8 cellular contexts compared by ENCODE assay signal in genomic region chr1:19113362-19114092, GRCh38.
DNase-seq lines count a peak whose midpoint lies in the region; ATAC-seq, FAIRE-seq and TF ChIP-seq lines count a peak whose summit lies in the region.

No MANE protein-coding gene starts in this region.

- intact Hi-C loops in K562 (cut with micrococcal nuclease): loop anchor here (5.0 to 10.0 kb wide), 2 partner anchors 131 to 206 kb away; no protein-coding TSS in a partner anchor
- intact Hi-C loops in lower lobe of right lung (cut with DNase I): no loop called here

- H3K36me3 ChIP-seq in BJ (ENCODE audit: control insufficient read depth, insufficient read depth, low read length) (peaks cover 57% of the 10 kb centered on the region), K562 (ENCODE audit: control insufficient read depth, insufficient read depth, low read length) (peaks cover 99% of the 10 kb centered on the region), lower lobe of right lung (peaks cover 100% of the 10 kb centered on the region)

- H3K9me3 ChIP-seq in K562 (replicated peaks; ENCODE audit: control insufficient read depth, insufficient read depth, low read depth, low read length) (no peaks in the 10 kb centered on the region), lower lobe of right lung (no peaks in the 10 kb centered on the region)

- peaks cover 7% of the 10 kb centered on the region for H4K20me1 ChIP-seq in K562 (replicated peaks; ENCODE audit: control insufficient read depth, insufficient read depth, low read length)

- in situ Hi-C loops in K562 (cut with MboI): no loop called here

- CTCF ChIA-PET in BJ (lab: Yijun Ruan, JAX) (interaction anchor here (0.7 to 3.5 kb wide), 14 partner anchors 9 to 239 kb away, joined by 3 to 27 read pairs (median 5); no protein-coding TSS in a partner anchor), K562 (lab: Yijun Ruan, JAX; ENCODE audit: low intra/inter-chr PET ratio) (no interaction called here)

- no peaks in the 10 kb centered on the region for H3K79me2 ChIP-seq in K562 (ENCODE audit: control insufficient read depth, insufficient read depth, low read length)

- H3K4me1 ChIP-seq in K562 (replicated peaks in 1 of 2; ENCODE audit: control insufficient read depth in 2 of 2, insufficient read depth in 2 of 2, low read length in 2 of 2): peaks cover 7 to 17% of the 10 kb centered on the region in 2 experiments; a peak in 3 of 5 replicates
- H3K4me1 ChIP-seq in lower lobe of right lung: no peaks in the 10 kb centered on the region

- no peak overlapping the region for H2AFZ ChIP-seq in K562 (ENCODE audit: low read depth, low read length)

- peak; percentile 64; the same call in 1 of the 2 replicates for TF ChIP-seq EP300 in K562 (IDR thresholded peaks at IDR 0.05; ENCODE audit: low read length)

- H3K27me3 ChIP-seq in BJ (ENCODE audit: control insufficient read depth, insufficient read depth, low read length): no peaks in the 10 kb centered on the region
- H3K27me3 ChIP-seq in K562 (ENCODE audit: control insufficient read depth in 2 of 2, insufficient read depth in 2 of 2, low read length in 2 of 2): no peaks in the 10 kb centered on the region
- no peaks in the 10 kb centered on the region for H3K27me3 ChIP-seq in lower lobe of right lung (ENCODE audit: low read depth)

- ATAC-seq in K562: peak; percentile 86
- no peak for ATAC-seq in lower lobe of right lung
- ATAC-seq in HG02852 (IDR thresholded peaks at IDR 0.05; ENCODE audit: unreplicated experiment): no peak

- FAIRE-seq in K562 (lab: Jason Lieb, UNC): peak; percentile 76

- H3K4me3 ChIP-seq in BJ (ENCODE audit: low read depth, low read length) (no peak overlapping the region), K562 (no peak overlapping the region), lower lobe of right lung (no peak overlapping the region)

- no peak overlapping the region for H3K9ac ChIP-seq in K562 (ENCODE audit: insufficient read depth in 1 of 2, low read depth in 2 of 2, low read length in 2 of 2)

- TF ChIP-seq RAD21 in K562 (CRISPR knock-in tag; conservative IDR thresholded peaks at IDR 0.05 in 1 of 2, IDR thresholded peaks at IDR 0.05 in 1 of 2): peak; percentile 57 to 68

- TF ChIP-seq CTCF in BJ (IDR thresholded peaks at IDR 0.05; ENCODE audit: insufficient read depth, low read depth, low read length) (peak; percentile 57), K562 (IDR thresholded peaks at IDR 0.05 in 2 of 3, conservative IDR thresholded peaks at IDR 0.05 in 1 of 3; ENCODE audit: insufficient read depth in 2 of 3, low read depth in 1 of 3, low read length in 3 of 3) (peak; percentile 66 to 77 (median 74)), lower lobe of right lung (IDR thresholded peaks at IDR 0.05) (peak; percentile 37)

- peak overlapping the region; percentile 20; the same call in 1 of the 2 replicates for H3K4me2 ChIP-seq in K562 (ENCODE audit: insufficient read depth, low read length)

- H3K9me1 ChIP-seq in K562 (ENCODE audit: control insufficient read depth, insufficient read depth, low read length): peaks cover 8% of the 10 kb centered on the region

- DNase-seq in BJ (ENCODE audit: low read depth) (no peak), GM19238 (ENCODE audit: insufficient read length, low spot score) (peak; percentile 24), RPMI7951 (ENCODE audit: low read depth) (peak; percentile 28), K562 (ENCODE audit: extremely low read depth in 1 of 4, low spot score in 3 of 4) (peak; percentile 73 to 82 (median 76)), lower lobe of right lung (no peak), globus pallidus (ENCODE audit: low spot score) (no peak)
- DNase-seq in effector CD4-positive, alpha-beta T cell: no peak

- POLR2A ChIA-PET in BJ (lab: Charles Lee): no interaction called here
- POLR2A ChIA-PET in K562 (lab: Yijun Ruan, JAX): interaction anchor here (0.5 to 3.8 kb wide), 12 partner anchors 9 to 203 kb away, joined by 3 to 26 read pairs (median 4); no protein-coding TSS in a partner anchor

- 44% methylated on average over 8 of the region's 8 CpGs for WGBS in K562 (ENCODE audit: insufficient coverage, low coverage, missing lambda C conversion rate)

- BruUV-seq in K562 (replicated peaks; lab: Mats Ljungman, UMichigan): no TSS peak

- no peak for TF ChIP-seq POLR2A in K562 (conservative IDR thresholded peaks at IDR 0.05)

- H3K27ac ChIP-seq in K562 (ENCODE audit: extremely low read depth, low read depth, low read length) (no peak overlapping the region), lower lobe of right lung (no peak overlapping the region)

TF ChIP-seq in K562, 482 proteins besides CTCF, POLR2A, EP300 and RAD21 (continues in another document):
- no peak for TF ChIP-seq RFX1 (IDR thresholded peaks at IDR 0.05)
- TF ChIP-seq, protein P1, sequence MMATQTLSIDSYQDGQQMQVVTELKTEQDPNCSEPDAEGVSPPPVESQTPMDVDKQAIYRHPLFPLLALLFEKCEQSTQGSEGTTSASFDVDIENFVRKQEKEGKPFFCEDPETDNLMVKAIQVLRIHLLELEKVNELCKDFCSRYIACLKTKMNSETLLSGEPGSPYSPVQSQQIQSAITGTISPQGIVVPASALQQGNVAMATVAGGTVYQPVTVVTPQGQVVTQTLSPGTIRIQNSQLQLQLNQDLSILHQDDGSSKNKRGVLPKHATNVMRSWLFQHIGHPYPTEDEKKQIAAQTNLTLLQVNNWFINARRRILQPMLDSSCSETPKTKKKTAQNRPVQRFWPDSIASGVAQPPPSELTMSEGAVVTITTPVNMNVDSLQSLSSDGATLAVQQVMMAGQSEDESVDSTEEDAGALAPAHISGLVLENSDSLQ (IDR thresholded peaks at IDR 0.05): peak; percentile 91
- TF ChIP-seq, protein P2, sequence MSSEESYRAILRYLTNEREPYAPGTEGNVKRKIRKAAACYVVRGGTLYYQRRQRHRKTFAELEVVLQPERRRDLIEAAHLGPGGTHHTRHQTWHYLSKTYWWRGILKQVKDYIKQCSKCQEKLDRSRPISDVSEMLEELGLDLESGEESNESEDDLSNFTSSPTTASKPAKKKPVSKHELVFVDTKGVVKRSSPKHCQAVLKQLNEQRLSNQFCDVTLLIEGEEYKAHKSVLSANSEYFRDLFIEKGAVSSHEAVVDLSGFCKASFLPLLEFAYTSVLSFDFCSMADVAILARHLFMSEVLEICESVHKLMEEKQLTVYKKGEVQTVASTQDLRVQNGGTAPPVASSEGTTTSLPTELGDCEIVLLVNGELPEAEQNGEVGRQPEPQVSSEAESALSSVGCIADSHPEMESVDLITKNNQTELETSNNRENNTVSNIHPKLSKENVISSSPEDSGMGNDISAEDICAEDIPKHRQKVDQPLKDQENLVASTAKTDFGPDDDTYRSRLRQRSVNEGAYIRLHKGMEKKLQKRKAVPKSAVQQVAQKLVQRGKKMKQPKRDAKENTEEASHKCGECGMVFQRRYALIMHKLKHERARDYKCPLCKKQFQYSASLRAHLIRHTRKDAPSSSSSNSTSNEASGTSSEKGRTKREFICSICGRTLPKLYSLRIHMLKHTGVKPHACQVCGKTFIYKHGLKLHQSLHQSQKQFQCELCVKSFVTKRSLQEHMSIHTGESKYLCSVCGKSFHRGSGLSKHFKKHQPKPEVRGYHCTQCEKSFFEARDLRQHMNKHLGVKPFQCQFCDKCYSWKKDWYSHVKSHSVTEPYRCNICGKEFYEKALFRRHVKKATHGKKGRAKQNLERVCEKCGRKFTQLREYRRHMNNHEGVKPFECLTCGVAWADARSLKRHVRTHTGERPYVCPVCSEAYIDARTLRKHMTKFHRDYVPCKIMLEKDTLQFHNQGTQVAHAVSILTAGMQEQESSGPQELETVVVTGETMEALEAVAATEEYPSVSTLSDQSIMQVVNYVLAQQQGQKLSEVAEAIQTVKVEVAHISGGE (CRISPR knock-in tag; IDR thresholded peaks at IDR 0.05): 0 out of 6 replicates have a peak, but pooled peaks of 1 of the 3 experiments have one; percentile 54
- TF ChIP-seq ZNF395 (CRISPR knock-in tag; IDR thresholded peaks at IDR 0.05): peak; percentile 53; the same call in 1 of the 2 replicates
- TF ChIP-seq NELFE (IDR thresholded peaks at IDR 0.05; ENCODE audit: insufficient read depth, insufficient read length): no peak
- TF ChIP-seq EGR1 (conservative IDR thresholded peaks at IDR 0.05): no peak
- TF ChIP-seq GABPA (tag; conservative IDR thresholded peaks at IDR 0.05; ENCODE audit: low read depth): no peak
- peak; percentile 84 for TF ChIP-seq ARID1B (IDR thresholded peaks at IDR 0.05)
- no peak for TF ChIP-seq THRA (IDR thresholded peaks at IDR 0.05)
- peak; percentile 34; the same call in 1 of the 2 replicates for TF ChIP-seq STAT5A (IDR thresholded peaks at IDR 0.05; ENCODE audit: borderline replicate concordance, low read length)
- 0 out of 2 replicates have a peak, but pooled peaks have one; percentile 17 for TF ChIP-seq ATF7 (IDR thresholded peaks at IDR 0.05)
- TF ChIP-seq HDAC2 (IDR thresholded peaks at IDR 0.05): 0 out of 2 replicates have a peak, but pooled peaks have one; percentile 51
- TF ChIP-seq MEIS2 (IDR thresholded peaks at IDR 0.05; ENCODE audit: partially characterized antibody): peak; percentile 97
- TF ChIP-seq RNF2 (IDR thresholded peaks at IDR 0.05): peak; percentile 50; the same call in 1 of the 2 replicates
- TF ChIP-seq HDGF (IDR thresholded peaks at IDR 0.05): 0 out of 2 replicates have a peak, but pooled peaks have one; percentile 44

Comparison
In these comparisons a context has a peak if more than half of its experiments do, and no peak if none do; other contexts are left out.
1. DNase-seq: peak in GM19238 (single experiment), RPMI7951 (single experiment) and K562 (4 of 4); none in BJ (single experiment), lower lobe of right lung (single experiment), effector CD4-positive, alpha-beta T cell (single experiment) and globus pallidus (single experiment).
2. Peak in every context shown above with its lines, with median percentiles within 50 percentile points of each other: CTCF ChIP-seq.